In the genomic region with DNA sequence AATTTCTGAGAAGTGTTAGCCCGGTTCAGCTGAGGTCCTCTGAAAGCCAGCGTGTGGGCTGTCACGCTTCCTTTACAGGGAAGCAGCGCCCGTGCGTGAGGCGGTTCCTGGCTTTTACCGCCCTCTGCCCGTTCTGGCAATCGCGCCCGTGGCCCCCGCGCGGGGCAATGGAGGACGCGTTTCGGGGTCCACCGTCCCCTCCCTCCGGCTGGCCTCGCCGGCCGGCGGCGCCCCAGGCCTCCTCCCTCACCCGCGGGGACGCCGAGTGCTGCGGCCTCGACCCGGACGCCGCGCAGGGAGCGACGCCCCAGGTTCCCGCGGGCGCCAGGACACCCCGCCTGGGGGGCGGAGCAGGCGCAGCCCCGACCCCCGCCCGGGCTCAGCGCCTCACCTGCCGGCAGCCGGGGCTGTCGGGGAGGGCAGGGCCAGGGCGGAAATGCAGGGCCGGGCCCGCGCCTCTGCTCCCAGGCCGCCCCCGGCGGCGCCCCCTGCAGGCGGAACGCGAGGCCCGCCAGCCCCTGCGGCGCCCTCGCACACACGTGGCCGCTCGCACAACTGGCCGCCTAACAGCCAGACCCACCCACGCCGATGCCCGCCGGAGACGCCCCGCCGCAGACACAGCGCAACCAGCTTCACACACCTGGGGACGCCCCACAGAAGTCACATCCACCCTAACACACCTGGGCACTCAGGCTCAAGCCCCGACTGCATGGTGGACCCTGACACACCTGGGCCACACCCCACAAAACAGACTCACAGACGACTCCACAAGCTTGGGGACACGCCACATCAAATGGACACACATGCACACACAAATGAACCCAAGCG, we compare ENCODE assay signal across 8 cellular contexts. TPM values are rescaled to one million over a fixed set of nuclear protein-coding genes. Genes with fewer than 3 reads are reported as not detected.
DNase-seq lines count a peak whose midpoint lies in the region; ATAC-seq lines count a peak whose summit lies in the region.

GGACT (minus strand) TSS at position 440 of the 828 bp plus-strand sequence. CDS start 56,198 bp downstream, outside the sequence.

- no peaks in the 10 kb centered on the region for H3K9me3 ChIP-seq in ectodermal cell (ENCODE audit: control insufficient read depth, low read length)

- no peaks in the 10 kb centered on the region for H3K4me1 ChIP-seq in ectodermal cell (ENCODE audit: control insufficient read depth, insufficient read depth, low read length)

- 12 to 14% methylated on average over 82 of the region's 82 CpGs for WGBS in ectodermal cell, 2 experiments

- DNase-seq in AG08396 (ENCODE audit: low spot score) (peak; percentile 92), NCI-H2227 (lab: John Stamatoyannopoulos, UW; ENCODE audit: unreplicated experiment) (peak; percentile 72), medulla oblongata (ENCODE audit: extremely low spot score) (peak; percentile 61)
- DNase-seq in activated CD4-positive, alpha-beta T cell treated with anti-CD3 and anti-CD28 coated beads, Interleukin-2, amount 50 U/mL, for 48 hours: peak; percentile 85 to 87
- DNase-seq in stimulated activated CD8-positive, alpha-beta memory T cell treated with anti-CD3 and anti-CD28 coated beads, Interleukin-12 subunit alpha, Interleukin-12 subunit beta, amount 100 ng/mL, for 4 hours (ENCODE audit: low read depth): peak; percentile 72

- no peak within 1 kb of the TSS for H3K27ac ChIP-seq in ectodermal cell (ENCODE audit: insufficient read depth, low read depth, low read length, poor library complexity, severe bottlenecking)

- ATAC-seq in GM18511 (IDR thresholded peaks at IDR 0.05; ENCODE audit: unreplicated experiment) (peak; percentile 93), HG02981 (IDR thresholded peaks at IDR 0.05; ENCODE audit: unreplicated experiment) (peak; percentile 97)

- no peaks in the 10 kb centered on the region for H3K36me3 ChIP-seq in ectodermal cell (ENCODE audit: control insufficient read depth, insufficient read depth, low read length)

- H3K27me3 ChIP-seq in ectodermal cell (ENCODE audit: control insufficient read depth, insufficient read depth, low read length, poor library complexity, severe bottlenecking): no peaks in the 10 kb centered on the region

- peak within 1 kb of the TSS; percentile 67 for H3K4me3 ChIP-seq in ectodermal cell (ENCODE audit: insufficient read depth, low read depth, low read length)

RNA-seq across cellular contexts. Expression of gene GGACT, which starts in this region (rescaled TPM):
- polyA plus RNA-seq in ectodermal cell (2013, experiment 1 of 4): 5.9 TPM
- 6.6 TPM for polyA plus RNA-seq in ectodermal cell (2013, experiment 2 of 4)
- 5.7 TPM for polyA plus RNA-seq in ectodermal cell (2013, experiment 3 of 4)
- 6.4 TPM for polyA plus RNA-seq in ectodermal cell (2013, experiment 4 of 4)
